ENCODE assay signal across 8 cellular contexts in the genomic region with DNA sequence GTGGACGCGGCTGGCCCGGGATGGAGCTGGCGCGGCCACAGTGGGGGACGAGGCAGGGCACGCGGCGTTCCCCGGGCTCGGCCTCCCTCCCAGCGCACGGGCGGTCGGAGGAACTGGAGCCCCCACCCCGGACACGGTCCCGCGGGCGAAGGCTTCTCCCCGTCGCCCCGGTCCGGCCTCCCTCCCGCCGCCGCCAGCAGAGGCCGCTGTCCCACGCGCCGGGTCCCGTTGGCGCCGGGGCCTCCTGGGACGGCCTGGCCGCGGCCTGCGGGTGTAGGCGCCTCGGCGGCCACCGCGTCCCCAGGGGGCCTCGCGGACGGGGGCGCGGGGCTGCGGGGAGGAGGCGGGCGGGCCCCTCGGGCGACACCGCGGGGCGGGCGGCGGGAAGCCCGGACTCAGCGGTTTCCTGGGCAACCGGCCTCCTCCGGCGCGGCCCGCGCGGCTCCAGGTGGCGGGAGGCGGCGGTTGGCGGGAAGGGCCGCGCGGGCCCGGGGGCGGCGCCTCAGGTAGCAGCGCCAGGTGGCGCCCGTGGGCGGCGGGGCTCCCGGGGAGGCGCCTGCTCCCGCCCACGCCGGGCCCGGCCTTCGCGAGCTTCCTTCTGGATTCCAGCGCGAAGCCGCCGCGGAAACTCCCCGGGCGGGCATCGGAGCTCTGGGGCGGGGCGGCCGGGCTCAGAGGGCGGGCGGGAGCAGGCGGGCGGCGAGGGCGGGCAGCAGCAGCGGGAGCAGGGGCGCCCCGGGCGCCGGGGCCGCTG. TPM values are rescaled to one million over a fixed set of nuclear protein-coding genes. Genes with fewer than 3 reads are reported as not detected.
A peak's percentile ranks its signal among the peaks of the same experiment; 100 is the strongest.
DNase-seq lines count a peak whose midpoint lies in the region; ATAC-seq and TF ChIP-seq lines count a peak whose summit lies in the region.

No MANE protein-coding gene starts in this region.

- peak; percentile 98 for DNase-seq in SK-N-SH
- peak; percentile 92 for DNase-seq in adipocyte (ENCODE audit: low read depth)
- DNase-seq in left cardiac atrium: peak; percentile 84
- DNase-seq in prostate gland (ENCODE audit: low spot score): peak; percentile 84
- DNase-seq in uterus: peak; percentile 66 to 80

- CTCF ChIA-PET in SK-N-SH (lab: Yijun Ruan, JAX): interaction anchor here (0.5 to 11.7 kb wide), 38 partner anchors 9 to 393 kb away, joined by 3 to 94 read pairs (median 4); partner anchors contain the start of gene MELTF

- WGBS in SK-N-SH (ENCODE audit: low lambda C conversion rate): 2% methylated on average over 11 of the region's 113 CpGs
- WGBS in prostate gland: 1% methylated on average over 46 of the region's 113 CpGs

- H3K4me2 ChIP-seq in KMS-11 (peak overlapping the region; percentile 43), SK-N-SH (peak overlapping the region; percentile 70; the same call in 1 of the 2 replicates)

- TF ChIP-seq POLR2A in prostate gland (IDR thresholded peaks at IDR 0.05) (no peak), uterus (IDR thresholded peaks at IDR 0.05) (peak in 1 of 2 donors; percentile 35)

- H3K9ac ChIP-seq in ES-I3 (ENCODE audit: low read depth, low read length): peak overlapping the region; percentile 54; the same call in 1 of the 2 replicates
- peak overlapping the region; percentile 80; the same call in 1 of the 2 replicates for H3K9ac ChIP-seq in KMS-11
- peak overlapping the region; percentile 51; the same call in 1 of the 2 replicates for H3K9ac ChIP-seq in SK-N-SH
- H3K9ac ChIP-seq in adipocyte (ENCODE audit: low read length): peak overlapping the region; percentile 80

- H3K27ac ChIP-seq in KMS-11 (peak overlapping the region; percentile 16; the same call in 1 of the 2 replicates), SK-N-SH (ENCODE audit: low read depth in 2 of 2, low read length in 1 of 2) (peak overlapping the region in 1 of 2 experiments; percentile 66; a peak in 2 of 4 replicates), prostate gland (peak overlapping the region; percentile 85 to 93), uterus (peak overlapping the region; percentile 85 to 94)

- TF ChIP-seq CTCF in KMS-11 (conservative IDR thresholded peaks at IDR 0.05; ENCODE audit: low read depth, low read length) (peak; percentile 59), SK-N-SH (IDR thresholded peaks at IDR 0.05) (peak; percentile 54), prostate gland (IDR thresholded peaks at IDR 0.05) (peak; percentile 65 to 88 (median 74)), uterus (IDR thresholded peaks at IDR 0.05) (peak; percentile 43 to 94 (median 85))

- H3K9me3 ChIP-seq in ES-I3 (ENCODE audit: control insufficient read depth, insufficient read depth, low read length) (no peaks in the 10 kb centered on the region), SK-N-SH (no peaks in the 10 kb centered on the region), adipocyte (ENCODE audit: control insufficient read depth, low read length) (peaks cover 8% of the 10 kb centered on the region), prostate gland (no peaks in the 10 kb centered on the region), uterus (no peaks in the 10 kb centered on the region)

- H3K4me3 ChIP-seq in KMS-11 (IDR thresholded peaks at IDR 0.05; ENCODE audit: insufficient read depth, low read depth, low read length): no peak overlapping the region
- H3K4me3 ChIP-seq in SK-N-SH (ENCODE audit: low read depth in 2 of 2, low read length in 1 of 2): peak overlapping the region in 1 of 2 experiments; percentile 52; a peak in 2 of 4 replicates
- H3K4me3 ChIP-seq in adipocyte (ENCODE audit: low read length): peak overlapping the region; percentile 73
- H3K4me3 ChIP-seq in prostate gland: peak overlapping the region; percentile 57 to 58
- H3K4me3 ChIP-seq in uterus: peak overlapping the region; percentile 33 to 52

- H3F3A ChIP-seq in SK-N-SH (replicated peaks; ENCODE audit: insufficient read depth): no peaks in the 10 kb centered on the region

- H3K79me2 ChIP-seq in KMS-11 (ENCODE audit: insufficient read depth, low read depth) (no peaks in the 10 kb centered on the region), SK-N-SH (ENCODE audit: insufficient read depth) (no peaks in the 10 kb centered on the region)

- no peaks in the 10 kb centered on the region for H3K27me3 ChIP-seq in KMS-11 (ENCODE audit: insufficient read depth, low read depth)
- H3K27me3 ChIP-seq in SK-N-SH (ENCODE audit: insufficient read depth): no peaks in the 10 kb centered on the region
- H3K27me3 ChIP-seq in adipocyte (replicated peaks; ENCODE audit: control insufficient read depth, insufficient read depth, low read length): no peaks in the 10 kb centered on the region
- H3K27me3 ChIP-seq in prostate gland (replicated peaks; ENCODE audit: insufficient read depth): no peaks in the 10 kb centered on the region
- no peaks in the 10 kb centered on the region for H3K27me3 ChIP-seq in uterus

- POLR2A ChIA-PET in SK-N-SH (lab: Yijun Ruan, JAX): no interaction called here

- H4K20me1 ChIP-seq in KMS-11 (ENCODE audit: insufficient read depth) (no peaks in the 10 kb centered on the region), SK-N-SH (ENCODE audit: insufficient read depth) (no peaks in the 10 kb centered on the region)

- no peak for TF ChIP-seq EP300 in SK-N-SH (IDR thresholded peaks at IDR 0.05; ENCODE audit: borderline replicate concordance in 1 of 2, low read depth in 1 of 2, low read length in 1 of 2)

- peak overlapping the region; percentile 54 for H2AFZ ChIP-seq in KMS-11 (ENCODE audit: low read depth)
- peak overlapping the region; percentile 66; the same call in 1 of the 2 replicates for H2AFZ ChIP-seq in SK-N-SH (ENCODE audit: low read depth)

- H3K36me3 ChIP-seq in ES-I3 (ENCODE audit: insufficient read depth, low read length) (no peaks in the 10 kb centered on the region), KMS-11 (ENCODE audit: insufficient read depth) (no peaks in the 10 kb centered on the region), SK-N-SH (replicated peaks in 1 of 2; ENCODE audit: control insufficient read depth in 1 of 2, insufficient read depth in 2 of 2, low read length in 1 of 2) (no peaks in the 10 kb centered on the region), adipocyte (ENCODE audit: control insufficient read depth, insufficient read depth, low read length, severe bottlenecking) (no peaks in the 10 kb centered on the region), prostate gland (no peaks in the 10 kb centered on the region), uterus (no peaks in the 10 kb centered on the region)

- TF ChIP-seq RAD21 in SK-N-SH (IDR thresholded peaks at IDR 0.05; ENCODE audit: low read length): peak; percentile 59

- ATAC-seq in GM21737 (IDR thresholded peaks at IDR 0.05; ENCODE audit: unreplicated experiment) (peak; percentile 74), left cardiac atrium (peak; percentile 83 to 89)

- intact Hi-C loops in left cardiac atrium (cut with DNase I) (loop anchor here (5.0 to 10.0 kb wide), 2 partner anchors 182 to 184 kb away; no protein-coding TSS in a partner anchor), prostate gland (cut with DNase I) (loop anchor here (1.0 kb wide), 1 partner anchor 183 kb away; no protein-coding TSS in a partner anchor), uterus (cut with DNase I; ENCODE audit: low total_unique reads) (loop anchor here (10.0 kb wide), 1 partner anchor 182 kb away; no protein-coding TSS in a partner anchor)

- H3K9me2 ChIP-seq in SK-N-SH: no peaks in the 10 kb centered on the region

- H3K4me1 ChIP-seq in ES-I3 (ENCODE audit: insufficient read depth, low read length) (no peaks in the 10 kb centered on the region), KMS-11 (ENCODE audit: low read depth, poor library complexity, severe bottlenecking) (peaks cover 7% of the 10 kb centered on the region), SK-N-SH (ENCODE audit: control insufficient read depth in 1 of 2, insufficient read depth in 2 of 2, low read depth in 1 of 2, low read length in 1 of 2) (peaks cover 0 to 9% of the 10 kb centered on the region in 2 experiments; a peak in 1 of 4 replicates), adipocyte (ENCODE audit: control insufficient read depth, insufficient read depth, low read length) (no peaks in the 10 kb centered on the region), prostate gland (replicated peaks) (peaks cover 4% of the 10 kb centered on the region), uterus (no peaks in the 10 kb centered on the region)

TF ChIP-seq in SK-N-SH, 30 proteins besides CTCF, POLR2A, EP300 and RAD21:
- TF ChIP-seq TAF1 (IDR thresholded peaks at IDR 0.05; ENCODE audit: borderline replicate concordance, low read depth, low read length) (no peak), NFIC (IDR thresholded peaks at IDR 0.05; ENCODE audit: borderline replicate concordance) (no peak), FOSL2 (IDR thresholded peaks at IDR 0.05; ENCODE audit: borderline replicate concordance, low read depth) (no peak), FOXM1 (IDR thresholded peaks at IDR 0.05; ENCODE audit: low read depth) (no peak), SMC3 (IDR thresholded peaks at IDR 0.05; ENCODE audit: low read depth, low read length) (peak; percentile 69), GABPA (IDR thresholded peaks at IDR 0.05; ENCODE audit: low read depth) (no peak), SIN3A (IDR thresholded peaks at IDR 0.05; ENCODE audit: borderline replicate concordance, low read depth, low read length) (no peak), MXI1 (IDR thresholded peaks at IDR 0.05; ENCODE audit: low read depth, low read length) (0 out of 2 replicates have a peak, but pooled peaks have one; percentile 33), GATA2 (CRISPR knock-in tag; IDR thresholded peaks at IDR 0.05) (no peak), FOXJ3 (CRISPR knock-in tag; IDR thresholded peaks at IDR 0.05) (no peak), RFX5 (IDR thresholded peaks at IDR 0.05; ENCODE audit: low read length) (no peak)

RNA-seq across cellular contexts. Expression of gene MELTF, which starts 26.7 kb away (rescaled TPM):
- polyA plus RNA-seq in SK-N-SH (2012; rRNA removed): 27.2 and 32.4 TPM in 2 replicates
- 20.5 and 26.3 TPM in 2 replicates for polyA plus RNA-seq in SK-N-SH (2012; cell fraction: cytosol; rRNA removed)
- 62.4 and 65.4 TPM in 2 replicates for polyA plus RNA-seq in SK-N-SH (2012; cell fraction: nucleus; rRNA removed)
- total RNA-seq in left cardiac atrium (10 to 100 TPM in 1 of 2 donors, 1 to 10 TPM in 1; 7.7 to 10.1 TPM), prostate gland (1 to 10 TPM; 6.9 to 9.0 TPM), uterus (10 to 100 TPM in 2 of 4 donors, 1 to 10 TPM in 1, under 1 TPM in 1; 0.77 to 18.0 (median 6.3) TPM)

RNA-seq across cellular contexts. Expression of gene PIGZ, which starts 34.2 kb away (rescaled TPM):
- 4.1 and 5.0 TPM in 2 replicates for polyA plus RNA-seq in SK-N-SH (2012; rRNA removed)
- polyA plus RNA-seq in SK-N-SH (2012; cell fraction: cytosol; rRNA removed): 2.6 and 3.5 TPM in 2 replicates
- 13.7 and 18.2 TPM in 2 replicates for polyA plus RNA-seq in SK-N-SH (2012; cell fraction: nucleus; rRNA removed)
- total RNA-seq in left cardiac atrium (1 to 10 TPM; 4.5 to 4.7 TPM), prostate gland (10 to 100 TPM in 1 of 2 donors, 1 to 10 TPM in 1; 4.7 to 11.3 TPM), uterus (10 to 100 TPM in 1 of 4 donors, 1 to 10 TPM in 2, under 1 TPM in 1; 0.29 to 21.5 (median 2.3) TPM)
